26 cellular contexts compared by ENCODE assay signal in the genomic region with DNA sequence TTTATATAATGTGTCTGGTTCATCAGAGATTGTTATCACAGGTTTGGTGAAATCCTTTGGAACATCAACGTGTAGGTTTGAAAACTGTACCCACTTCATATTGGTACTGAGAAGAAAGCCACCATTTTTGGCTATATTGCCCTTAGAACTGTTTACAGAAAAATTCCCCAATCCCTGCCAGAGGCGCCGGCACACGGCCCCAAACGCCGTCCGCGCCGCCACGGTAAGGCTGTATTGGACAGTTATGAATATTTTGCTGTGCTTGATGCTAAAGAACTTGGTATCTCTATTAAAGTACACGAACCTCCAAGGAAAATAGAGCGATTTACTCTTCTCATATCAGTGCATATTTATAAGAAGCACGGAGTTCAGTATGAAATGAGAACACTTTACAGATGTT.
"Had no signal": no experiment of that assay in that cellular context is flagged by ENCODE, and none has a peak within 500 bp of the region (broad histone marks: within the 10 kb centered on the region; RNA-seq: fewer than 3 reads in every experiment).

No MANE protein-coding gene starts in this region.

- H3K36me3 Mint-ChIP-seq: immature natural killer cell, natural killer cell had no signal

- H3K4me1 Mint-ChIP-seq: mesothelial cell of epicardium had no signal

- H3K27me3 ChIP-seq: left lung, ovary, right atrium auricular region, right lobe of liver, stomach, testis, thyroid gland, transverse colon, upper lobe of left lung, vagina had no signal

- H3K4me3 Mint-ChIP-seq: immature natural killer cell; mesothelial cell of epicardium; naive B cell; natural killer cell; stimulated activated naive B cell treated with anti-CD40 and anti-IgM and Interleukin-4, amounts not matched to agents 10 μg/mL and 1 μg/mL and 100 μg/mL, for 72 hours had no signal

- H3K27ac ChIP-seq: left lung, lower lobe of right lung, ovary, right atrium auricular region, right lobe of liver, stomach, testis, thyroid gland, transverse colon, upper lobe of left lung, vagina had no signal

- H3K9me3 ChIP-seq: left lung, lower lobe of right lung, ovary, right atrium auricular region, right lobe of liver, stomach, testis, thyroid gland, transverse colon, upper lobe of left lung, vagina had no signal

- H3K27ac Mint-ChIP-seq: mesothelial cell of epicardium; natural killer cell; stimulated activated naive B cell treated with anti-CD40 and anti-IgM and Interleukin-4, amounts not matched to agents 10 μg/mL and 1 μg/mL and 100 μg/mL, for 72 hours had no signal

- H3K4me2 ChIP-seq: smooth muscle cell had no signal

- H3K4me3 ChIP-seq: left lung, lower lobe of right lung, ovary, right atrium auricular region, right lobe of liver, smooth muscle cell, stomach, testis, thyroid gland, transverse colon, upper lobe of left lung, vagina had no signal

- H3K27me3 Mint-ChIP-seq: naive B cell; progenitor cell of endocrine pancreas; stimulated activated naive B cell treated with anti-CD40 and anti-IgM and Interleukin-4, amounts not matched to agents 10 μg/mL and 1 μg/mL and 100 μg/mL, for 72 hours had no signal

- DNase-seq: hypothalamus; immature natural killer cell; kidney; left colon; lower lobe of right lung; mammary epithelial cell; mesenchymal stem cell; naive B cell; natural killer cell; ovary; right lobe of liver; stimulated activated CD4-positive, alpha-beta T cell treated with anti-CD3 and anti-CD28 coated beads, Interleukin-1b, Interleukin-23, amount 100 ng/mL, for 48 hours; stimulated activated CD4-positive, alpha-beta T cell treated with anti-CD3 and anti-CD28 coated beads, Interleukin-4, amount 100 ng/mL, for 1 hour; stimulated activated naive B cell treated with anti-CD40 and anti-IgM and Interleukin-4, amounts not matched to agents 10 μg/mL and 1 μg/mL and 100 μg/mL, for 72 hours; stimulated activated naive CD8-positive, alpha-beta T cell treated with anti-CD3 and anti-CD28 coated beads, Interleukin-15, Interleukin-2, amounts not matched to agents 100 U/mL and 50 U/mL, for 24 hours; stomach; testis; thyroid gland; transverse colon had no signal

- H3K36me3 ChIP-seq: ovary, right atrium auricular region, thyroid gland, transverse colon, vagina had no signal

- H3K9me3 Mint-ChIP-seq: immature natural killer cell; mesothelial cell of epicardium; naive B cell; natural killer cell; stimulated activated naive B cell treated with anti-CD40 and anti-IgM and Interleukin-4, amounts not matched to agents 10 μg/mL and 1 μg/mL and 100 μg/mL, for 72 hours had no signal

- H3K4me1 ChIP-seq: left lung, lower lobe of right lung, right atrium auricular region, right lobe of liver, stomach, testis, thyroid gland, transverse colon, upper lobe of left lung had no signal

- ATAC-seq: left colon, left lung, lower lobe of right lung, natural killer cell, right lobe of liver had no signal
